13 cellular contexts compared by ENCODE assay signal in the genomic region with DNA sequence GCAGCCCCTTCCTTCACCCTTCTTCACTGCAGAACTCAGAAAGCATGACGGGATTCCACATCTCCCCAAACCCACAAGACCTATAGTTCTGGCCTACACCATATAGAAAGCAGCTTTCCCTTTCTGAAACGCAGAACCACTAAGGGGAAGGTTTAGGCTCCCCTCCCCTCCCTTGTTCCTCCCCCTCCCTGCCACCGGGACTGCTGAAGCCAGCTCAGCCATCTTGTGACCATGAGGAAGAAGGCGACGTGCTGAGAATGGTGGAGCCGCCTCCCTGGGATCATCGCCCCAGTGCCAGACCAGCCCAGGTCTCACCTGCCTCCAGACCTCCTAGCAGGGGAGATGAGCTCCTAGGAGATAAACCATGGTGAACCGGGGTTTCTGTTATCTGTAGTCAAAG. TPM values are rescaled to one million over a fixed set of nuclear protein-coding genes. Genes with fewer than 3 reads are reported as not detected.
A peak's percentile ranks its signal among the peaks of the same experiment; 100 is the strongest.
DNase-seq lines count a peak whose midpoint lies in the region; ATAC-seq and TF ChIP-seq lines count a peak whose summit lies in the region.
"Had no signal": no experiment of that assay in that cellular context is flagged by ENCODE, and none has a peak within 500 bp of the region (broad histone marks: within the 10 kb centered on the region; RNA-seq: fewer than 3 reads in every experiment).

No MANE protein-coding gene starts in this region.

- peak in 1 of 4 donors; percentile 10 for TF ChIP-seq POLR2A in upper lobe of left lung (IDR thresholded peaks at IDR 0.05)

- POLR2A ChIA-PET in naive thymus-derived CD8-positive, alpha-beta T cell (lab: Charles Lee): interaction anchor here (0.9 to 16.9 kb wide), 9 partner anchors 9 to 106 kb away, joined by 3 to 147 read pairs (median 11); partner anchors contain the start of gene SERPINB6

- peaks cover 15 to 18% (median 16%) of the 10 kb centered on the region in 4 donors for H3K4me1 ChIP-seq in upper lobe of left lung

- no peaks in the 10 kb centered on the region for H3K9me3 Mint-ChIP-seq in activated T-cell treated with anti-CD3 and anti-CD28 coated beads, Interleukin-2, amount 50 U/mL, for 24 hours
- no peaks in the 10 kb centered on the region for H3K9me3 Mint-ChIP-seq in naive thymus-derived CD8-positive, alpha-beta T cell
- H3K9me3 Mint-ChIP-seq: activated CD4-positive, alpha-beta memory T cell treated with anti-CD3 and anti-CD28 coated beads for 36 hours had no signal

- H3K27ac ChIP-seq in upper lobe of left lung: peak overlapping the region; percentile 36 to 82 (median 67)

- H3K36me3 Mint-ChIP-seq in activated T-cell treated with anti-CD3 and anti-CD28 coated beads, Interleukin-2, amount 50 U/mL, for 24 hours (ENCODE audit: low read depth): peaks cover 49% of the 10 kb centered on the region
- H3K36me3 Mint-ChIP-seq in naive thymus-derived CD8-positive, alpha-beta T cell: peaks cover 0 to 64% (median 37%) of the 10 kb centered on the region in 3 donors

- no peak for TF ChIP-seq CTCF in upper lobe of left lung (IDR thresholded peaks at IDR 0.05)

- no peaks in the 10 kb centered on the region for H3K27me3 ChIP-seq in upper lobe of left lung
- H3K27me3 ChIP-seq: body of pancreas had no signal

- ATAC-seq in esophagus mucosa: peak; percentile 23
- peak in 1 of 2 donors; percentile 37 for ATAC-seq in naive thymus-derived CD8-positive, alpha-beta T cell
- peak; percentile 64 to 77 for ATAC-seq in upper lobe of left lung (ENCODE audit: low FRiP score in 2 of 2)
- ATAC-seq in GM19467 (IDR thresholded peaks at IDR 0.05; ENCODE audit: unreplicated experiment): no peak

- no peak for DNase-seq in activated T-cell treated with anti-CD3 and anti-CD28 coated beads, Interleukin-2, amount 50 U/mL, for 24 hours
- no peak for DNase-seq in activated T-cell treated with anti-CD3 and anti-CD28 coated beads, Interleukin-2, amount 50 U/mL, for 1 hour
- no peak for DNase-seq in naive thymus-derived CD8-positive, alpha-beta T cell
- peak in 1 of 2 donors; percentile 73 for DNase-seq in upper lobe of left lung
- DNase-seq in stimulated activated CD4-positive, alpha-beta T cell treated with anti-CD3 and anti-CD28 coated beads, Interleukin-2, amount 100 ng/mL, for 48 hours: no peak
- no peak for DNase-seq in SIG-M5 treated with dmso at 0.1 percent for 504 hours (lab: John Stamatoyannopoulos, UW; ENCODE audit: unreplicated experiment)
- DNase-seq: activated CD4-positive, alpha-beta memory T cell treated with anti-CD3 and anti-CD28 coated beads for 36 hours; DND-41; NCI-H510A had no signal

- H3K4me3 ChIP-seq in upper lobe of left lung: no peak overlapping the region
- H3K4me3 ChIP-seq: body of pancreas, smooth muscle cell had no signal

- TF ChIP-seq EP300 in upper lobe of left lung (IDR thresholded peaks at IDR 0.05): no peak

- H3K27ac Mint-ChIP-seq in activated T-cell treated with anti-CD3 and anti-CD28 coated beads, Interleukin-2, amount 50 U/mL, for 24 hours: peak overlapping the region; percentile 18
- peak overlapping the region in 7 of 10 donors; percentile 30 to 87 (median 66) for H3K27ac Mint-ChIP-seq in naive thymus-derived CD8-positive, alpha-beta T cell
- H3K27ac Mint-ChIP-seq: activated CD4-positive, alpha-beta memory T cell treated with anti-CD3 and anti-CD28 coated beads for 36 hours had no signal

- peaks cover 13% of the 10 kb centered on the region for H3K4me1 Mint-ChIP-seq in activated T-cell treated with anti-CD3 and anti-CD28 coated beads, Interleukin-2, amount 50 U/mL, for 24 hours (ENCODE audit: low read depth)
- H3K4me1 Mint-ChIP-seq in naive thymus-derived CD8-positive, alpha-beta T cell: peaks cover 6 to 29% (median 14%) of the 10 kb centered on the region in 4 donors

- 65 to 69% methylated on average over 8 of the region's 8 CpGs for WGBS in upper lobe of left lung, 2 donors

- H3K27me3 Mint-ChIP-seq in activated T-cell treated with anti-CD3 and anti-CD28 coated beads, Interleukin-2, amount 50 U/mL, for 24 hours: no peaks in the 10 kb centered on the region
- H3K27me3 Mint-ChIP-seq in naive thymus-derived CD8-positive, alpha-beta T cell: no peaks in the 10 kb centered on the region
- H3K27me3 Mint-ChIP-seq: activated CD4-positive, alpha-beta memory T cell treated with anti-CD3 and anti-CD28 coated beads for 36 hours had no signal

- H3K36me3 ChIP-seq in upper lobe of left lung: peaks cover 18 to 73% (median 29%) of the 10 kb centered on the region in 4 donors

- H3K4me3 Mint-ChIP-seq in activated T-cell treated with anti-CD3 and anti-CD28 coated beads, Interleukin-2, amount 50 U/mL, for 24 hours: no peak overlapping the region
- H3K4me3 Mint-ChIP-seq in naive thymus-derived CD8-positive, alpha-beta T cell: peak overlapping the region in 1 of 10 donors; percentile 56
- H3K4me3 Mint-ChIP-seq: activated CD4-positive, alpha-beta memory T cell treated with anti-CD3 and anti-CD28 coated beads for 36 hours had no signal

- no peaks in the 10 kb centered on the region for H3K9me3 ChIP-seq in upper lobe of left lung
- H3K9me3 ChIP-seq: body of pancreas had no signal

RNA-seq across cellular contexts. Expression of gene SERPINB6, which starts 19.6 kb away (rescaled TPM):
- total RNA-seq in esophagus mucosa: 78.8 TPM
- total RNA-seq in naive thymus-derived CD8-positive, alpha-beta T cell: 100 to 1,000 TPM; 125 to 134 TPM
- polyA plus RNA-seq in naive thymus-derived CD8-positive, alpha-beta T cell: 100 to 1,000 TPM; 128 to 152 (median 141) TPM
- 100 to 1,000 TPM; 133 to 181 (median 150) TPM for total RNA-seq in upper lobe of left lung

RNA-seq across cellular contexts. Expression of gene NQO2, which starts 48.0 kb away (rescaled TPM):
- 31.6 TPM for total RNA-seq in esophagus mucosa
- total RNA-seq in naive thymus-derived CD8-positive, alpha-beta T cell: 10 to 100 TPM; 21.0 to 21.4 TPM
- polyA plus RNA-seq in naive thymus-derived CD8-positive, alpha-beta T cell: 10 to 100 TPM; 37.9 to 48.1 (median 39.0) TPM
- 10 to 100 TPM; 10.6 to 34.3 (median 18.6) TPM for total RNA-seq in upper lobe of left lung

RNA-seq across cellular contexts. Expression of gene SERPINB9, which starts 48.6 kb away (rescaled TPM):
- total RNA-seq in esophagus mucosa (8.4 TPM), upper lobe of left lung (10 to 100 TPM in 2 of 6 donors, 1 to 10 TPM in 4; 7.7 to 14.0 (median 9.3) TPM)
- 10 to 100 TPM; 56.6 to 57.1 TPM for total RNA-seq in naive thymus-derived CD8-positive, alpha-beta T cell
- 10 to 100 TPM; 29.9 to 37.2 (median 35.0) TPM for polyA plus RNA-seq in naive thymus-derived CD8-positive, alpha-beta T cell
